In the genomic region with DNA sequence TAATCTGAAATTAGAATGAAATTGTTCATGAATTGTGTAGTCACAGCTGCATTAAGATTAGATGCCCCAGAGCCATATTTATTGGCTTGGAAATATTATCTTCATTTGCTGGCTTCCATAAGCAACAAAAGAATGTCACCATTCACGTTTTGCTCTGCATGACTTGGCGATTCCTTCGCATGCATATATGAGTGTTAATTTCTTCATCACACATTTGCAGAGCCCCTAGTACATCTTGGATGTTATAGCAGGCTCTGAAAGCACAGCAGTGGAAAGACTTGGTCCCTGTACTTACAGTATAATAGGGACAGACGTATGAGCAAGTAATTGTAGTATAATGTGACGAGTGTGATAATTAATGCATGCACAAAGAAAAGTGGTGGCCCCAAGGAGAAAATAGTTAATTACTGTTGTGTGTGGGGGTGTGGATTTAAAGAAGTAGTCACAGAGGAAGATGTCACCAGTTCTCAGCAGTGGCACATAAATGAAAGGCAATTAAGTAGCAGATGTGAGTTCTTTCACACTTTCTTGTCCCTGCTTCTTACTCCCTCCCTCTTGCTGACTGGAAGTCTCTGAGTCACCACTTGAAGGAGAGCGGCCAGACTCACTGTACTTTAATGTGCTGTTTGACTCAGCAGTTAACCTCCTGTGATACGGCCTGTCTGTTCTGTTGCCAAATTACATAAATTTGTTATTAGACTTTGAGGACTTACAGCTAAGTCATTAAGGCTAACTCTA, we compare ENCODE assay signal across 8 cellular contexts. TPM values are rescaled to one million over a fixed set of nuclear protein-coding genes. Genes with fewer than 3 reads are reported as not detected.
DNase-seq lines count a peak whose midpoint lies in the region; ATAC-seq, FAIRE-seq and TF ChIP-seq lines count a peak whose summit lies in the region.

No MANE protein-coding gene starts in this region.

- H3K27ac ChIP-seq in SK-N-MC (peak overlapping the region; percentile 49; the same call in 1 of the 2 replicates), pancreas (peak overlapping the region in 1 of 4 donors; percentile 24)

- H3K9me3 ChIP-seq in SK-N-MC (ENCODE audit: low read depth, low read length): no peaks in the 10 kb centered on the region
- H3K9me3 ChIP-seq in pancreas: no peaks in the 10 kb centered on the region

- H3K27me3 ChIP-seq in pancreas: no peaks in the 10 kb centered on the region

- TF ChIP-seq CTCF in pancreas (IDR thresholded peaks at IDR 0.05): no peak
- TF ChIP-seq CTCF in GM13976 (IDR thresholded peaks at IDR 0.05; ENCODE audit: borderline replicate concordance, control extremely low read depth, extremely low read depth, insufficient read depth, missing control alignments): no peak

- peak; percentile 92 to 97 for ATAC-seq in activated T-cell treated with anti-CD3 and anti-CD28 coated beads, Interleukin-2, amount 50 U/mL, for 4 hours
- ATAC-seq in pancreas: peak; percentile 84 to 93 (median 91)

- no peaks in the 10 kb centered on the region for H3K27me3 Mint-ChIP-seq in activated T-cell treated with anti-CD3 and anti-CD28 coated beads, Interleukin-2, amount 50 U/mL, for 4 hours (ENCODE audit: low read depth)

- H3K4me1 ChIP-seq in pancreas: peaks cover 7 to 28% (median 26%) of the 10 kb centered on the region in 3 donors

- H3K9me3 Mint-ChIP-seq in activated T-cell treated with anti-CD3 and anti-CD28 coated beads, Interleukin-2, amount 50 U/mL, for 4 hours: no peaks in the 10 kb centered on the region

- no peaks in the 10 kb centered on the region for H3K36me3 Mint-ChIP-seq in activated T-cell treated with anti-CD3 and anti-CD28 coated beads, Interleukin-2, amount 50 U/mL, for 4 hours (ENCODE audit: insufficient read depth)

- H3K9ac ChIP-seq in SK-N-MC (ENCODE audit: insufficient read length): no peak overlapping the region

- WGBS in pancreas, 2 donors: 18 to 20% methylated on average over 7 of the region's 7 CpGs

- intact Hi-C loops in pancreas (cut with DNase I): no loop called here

- peaks cover 23% of the 10 kb centered on the region for H3K4me1 Mint-ChIP-seq in activated T-cell treated with anti-CD3 and anti-CD28 coated beads, Interleukin-2, amount 50 U/mL, for 4 hours (ENCODE audit: low read depth)

- H3K4me3 ChIP-seq in SK-N-MC (no peak overlapping the region), pancreas (no peak overlapping the region)

- peak; percentile 22 for DNase-seq in activated T-cell treated with anti-CD3 and anti-CD28 coated beads, Interleukin-2, amount 50 U/mL, for 4 hours
- no peak for DNase-seq in activated T-cell treated with anti-CD3 and anti-CD28 coated beads for 4 hours
- no peak for DNase-seq in SK-N-MC (ENCODE audit: low read depth, low spot score)
- peak; percentile 59 for DNase-seq in epidermal melanocyte (ENCODE audit: insufficient read length, low spot score)
- peak in 2 of 6 donors; percentile 40 to 60 for DNase-seq in pancreas
- no peak for DNase-seq in GM13976 (ENCODE audit: low spot score)
- no peak for DNase-seq in KG1 (lab: John Stamatoyannopoulos, UW)
- DNase-seq in NCI-H2227 (lab: John Stamatoyannopoulos, UW; ENCODE audit: unreplicated experiment): no peak

- no peak overlapping the region for H3K4me3 Mint-ChIP-seq in activated T-cell treated with anti-CD3 and anti-CD28 coated beads, Interleukin-2, amount 50 U/mL, for 4 hours

- peak; percentile 92 for FAIRE-seq in pancreas (lab: Jason Lieb, UNC)

- H3K36me3 ChIP-seq in SK-N-MC (ENCODE audit: insufficient read depth, low read length): no peaks in the 10 kb centered on the region
- H3K36me3 ChIP-seq in pancreas: no peaks in the 10 kb centered on the region

- in situ Hi-C loops in GM13976 (cut with MboI; ENCODE audit: low sequenced_read_pairs, unreplicated experiment): no loop called here

RNA-seq across cellular contexts. Expression of a gene that starts 21.0 kb away (rescaled TPM):
- total RNA-seq in activated T-cell treated with anti-CD3 and anti-CD28 coated beads, Interleukin-2, amount 50 U/mL, for 4 hours: 100 to 1,000 TPM in 2 of 3 donors, 10 to 100 TPM in 1; 92.6 to 113 (median 106) TPM
- 100 to 1,000 TPM in 2 of 6 donors, 10 to 100 TPM in 4; 34.3 to 211 (median 74.6) TPM for total RNA-seq in pancreas
- 100 to 1,000 TPM; 203 to 269 TPM for polyA plus RNA-seq in pancreas

Comparison
In these comparisons a context has a peak if more than half of its experiments do, and no peak if none do; other contexts are left out.
1. DNase-seq: peak in activated T-cell treated with anti-CD3 and anti-CD28 coated beads, Interleukin-2, amount 50 U/mL, for 4 hours (single experiment) and epidermal melanocyte (single experiment); none in activated T-cell treated with anti-CD3 and anti-CD28 coated beads for 4 hours (single experiment), SK-N-MC (single experiment), GM13976 (single experiment), KG1 (single experiment) and NCI-H2227 (single experiment).